8 cellular contexts compared by ENCODE assay signal in genomic region chr12:96500686-96501085, GRCh38. TPM values are rescaled to one million over a fixed set of nuclear protein-coding genes. Genes with fewer than 3 reads are reported as not detected.
A peak's percentile ranks its signal among the peaks of the same experiment; 100 is the strongest.
DNase-seq lines count a peak whose midpoint lies in the region; ATAC-seq and TF ChIP-seq lines count a peak whose summit lies in the region.

No MANE protein-coding gene starts in this region.

- TF ChIP-seq CTCF in cardiac muscle cell (IDR thresholded peaks at IDR 0.05; ENCODE audit: low read depth, low read length): peak; percentile 32
- TF ChIP-seq CTCF in upper lobe of left lung (IDR thresholded peaks at IDR 0.05): peak in 1 of 6 experiments; percentile 7

- 25 to 31% methylated on average over 3 of the region's 3 CpGs for WGBS in upper lobe of left lung, 2 donors

- H3K36me3 ChIP-seq in cardiac muscle cell (no peaks in the 10 kb centered on the region), upper lobe of left lung (no peaks in the 10 kb centered on the region)

- H3K4me1 ChIP-seq in cardiac muscle cell (ENCODE audit: low read depth) (no peaks in the 10 kb centered on the region), upper lobe of left lung (peaks cover 11 to 21% (median 16%) of the 10 kb centered on the region in 4 donors)

- no peak for ATAC-seq in Right ventricle myocardium superior (ENCODE audit: poor library complexity)
- ATAC-seq in upper lobe of left lung (ENCODE audit: low FRiP score in 2 of 2): no peak

- TF ChIP-seq EP300 in upper lobe of left lung (IDR thresholded peaks at IDR 0.05): no peak

- H3K27ac ChIP-seq in cardiac muscle cell (no peak overlapping the region), epithelial cell of prostate (peak overlapping the region; percentile 94), upper lobe of left lung (peak overlapping the region; percentile 70 to 92 (median 82))

- DNase-seq in cardiac muscle cell (ENCODE audit: low read depth in 1 of 2, low spot score in 1 of 2): peak in 1 of 2 donors; percentile 55
- no peak for DNase-seq in Right ventricle myocardium superior
- peak; percentile 47 for DNase-seq in RPMI7951 (ENCODE audit: low read depth)
- DNase-seq in epithelial cell of prostate (ENCODE audit: low read depth, low spot score): no peak
- DNase-seq in upper lobe of left lung: no peak
- no peak for DNase-seq in HUDEP-2 (lab: John Stamatoyannopoulos, UW; ENCODE audit: unreplicated experiment in 76 of 76)
- no peak for DNase-seq in posterior vena cava (ENCODE audit: low spot score)
- no peak for DNase-seq in midbrain (lab: John Stamatoyannopoulos, UW)

- TF ChIP-seq POLR2A in upper lobe of left lung (IDR thresholded peaks at IDR 0.05): no peak

- no peaks in the 10 kb centered on the region for H3K27me3 ChIP-seq in cardiac muscle cell
- no peaks in the 10 kb centered on the region for H3K27me3 ChIP-seq in upper lobe of left lung

- H3K4me3 ChIP-seq in cardiac muscle cell (no peak overlapping the region), upper lobe of left lung (no peak overlapping the region)

- intact Hi-C loops in Right ventricle myocardium superior (cut with DNase I): no loop called here
- intact Hi-C loops in posterior vena cava (cut with DNase I): loop anchor here in 1 of 2 donors (10.0 kb wide), 1 partner anchor 76 kb away; no protein-coding TSS in a partner anchor

- H3K9me3 ChIP-seq in cardiac muscle cell (ENCODE audit: low read depth) (no peaks in the 10 kb centered on the region), upper lobe of left lung (no peaks in the 10 kb centered on the region)

RNA-seq across cellular contexts. Expression of gene CFAP54, which starts 11.3 kb away (rescaled TPM):
- total RNA-seq in cardiac muscle cell (0.78 and 0.86 TPM in 2 replicates), Right ventricle myocardium superior (0.13 TPM), upper lobe of left lung (10 to 100 TPM in 3 of 6 donors, 1 to 10 TPM in 2, under 1 TPM in 1; 0.66 to 48.8 (median 7.4) TPM), posterior vena cava (1 to 10 TPM in 1 of 2 donors, under 1 TPM in 1; 0.90 to 1.2 TPM)
- 0.70 and 2.0 TPM in 2 replicates for polyA plus RNA-seq in cardiac muscle cell
- 0.48 and 0.68 TPM in 2 replicates for total RNA-seq in RPMI7951 (2014; rRNA removed; shearing (Covaris generic))
